Comparison of ENCODE assay signal across 1 cellular context in the genomic region with DNA sequence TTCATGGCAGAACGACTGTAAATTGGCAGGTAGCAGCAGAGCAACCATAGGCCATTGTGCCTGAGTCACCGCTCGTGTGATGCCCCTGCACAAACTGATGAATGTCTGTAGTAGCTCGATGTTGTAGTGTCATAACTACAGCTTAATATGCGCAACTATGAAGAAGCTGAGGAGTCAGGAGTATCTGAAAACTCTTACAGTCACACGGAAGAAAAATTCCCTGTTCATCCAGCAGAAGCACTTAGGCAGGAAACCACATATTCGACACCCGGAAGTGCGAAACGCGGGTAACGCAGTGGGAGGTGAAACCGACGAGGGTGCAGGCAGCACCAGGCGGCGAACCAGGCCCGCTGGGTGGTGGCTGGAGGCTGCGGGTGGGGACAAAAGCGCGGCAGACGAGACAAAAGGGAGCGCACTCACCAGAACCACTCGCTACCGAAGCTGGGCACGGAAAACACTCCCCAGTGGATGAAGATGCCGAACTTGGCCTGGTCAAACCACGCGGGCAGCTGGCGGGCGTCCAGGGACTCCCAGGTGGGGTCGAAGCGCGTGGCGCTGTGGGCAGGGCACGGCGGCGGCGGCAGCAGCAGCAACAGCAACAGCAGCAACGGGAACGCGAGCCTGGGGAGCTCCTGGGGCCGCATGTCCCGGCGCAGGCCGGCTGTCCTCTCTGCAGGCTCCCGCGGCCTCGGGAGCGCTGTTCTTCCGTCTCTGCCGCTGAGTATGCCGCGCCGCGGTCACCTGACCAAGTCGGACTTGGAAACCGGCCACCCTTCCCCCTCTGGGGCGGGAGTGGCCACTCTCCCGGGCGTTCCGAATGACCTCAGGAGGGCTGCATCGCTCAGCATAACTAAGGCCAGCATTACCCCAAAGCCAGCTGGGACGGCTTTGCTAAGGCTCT.
A peak's percentile ranks its signal among the peaks of the same experiment; 100 is the strongest.
TF ChIP-seq lines count a peak whose summit lies in the region.

A gene with protein sequence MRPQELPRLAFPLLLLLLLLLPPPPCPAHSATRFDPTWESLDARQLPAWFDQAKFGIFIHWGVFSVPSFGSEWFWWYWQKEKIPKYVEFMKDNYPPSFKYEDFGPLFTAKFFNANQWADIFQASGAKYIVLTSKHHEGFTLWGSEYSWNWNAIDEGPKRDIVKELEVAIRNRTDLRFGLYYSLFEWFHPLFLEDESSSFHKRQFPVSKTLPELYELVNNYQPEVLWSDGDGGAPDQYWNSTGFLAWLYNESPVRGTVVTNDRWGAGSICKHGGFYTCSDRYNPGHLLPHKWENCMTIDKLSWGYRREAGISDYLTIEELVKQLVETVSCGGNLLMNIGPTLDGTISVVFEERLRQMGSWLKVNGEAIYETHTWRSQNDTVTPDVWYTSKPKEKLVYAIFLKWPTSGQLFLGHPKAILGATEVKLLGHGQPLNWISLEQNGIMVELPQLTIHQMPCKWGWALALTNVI (minus strand): TSS at position 730 of the 901 bp plus-strand sequence. CDS start 86 bp downstream, at position 644.

TF ChIP-seq in HepG2, 621 proteins besides CTCF, POLR2A, EP300 and RAD21 (continued from another document and continues in another):
- TF ChIP-seq, protein P1, sequence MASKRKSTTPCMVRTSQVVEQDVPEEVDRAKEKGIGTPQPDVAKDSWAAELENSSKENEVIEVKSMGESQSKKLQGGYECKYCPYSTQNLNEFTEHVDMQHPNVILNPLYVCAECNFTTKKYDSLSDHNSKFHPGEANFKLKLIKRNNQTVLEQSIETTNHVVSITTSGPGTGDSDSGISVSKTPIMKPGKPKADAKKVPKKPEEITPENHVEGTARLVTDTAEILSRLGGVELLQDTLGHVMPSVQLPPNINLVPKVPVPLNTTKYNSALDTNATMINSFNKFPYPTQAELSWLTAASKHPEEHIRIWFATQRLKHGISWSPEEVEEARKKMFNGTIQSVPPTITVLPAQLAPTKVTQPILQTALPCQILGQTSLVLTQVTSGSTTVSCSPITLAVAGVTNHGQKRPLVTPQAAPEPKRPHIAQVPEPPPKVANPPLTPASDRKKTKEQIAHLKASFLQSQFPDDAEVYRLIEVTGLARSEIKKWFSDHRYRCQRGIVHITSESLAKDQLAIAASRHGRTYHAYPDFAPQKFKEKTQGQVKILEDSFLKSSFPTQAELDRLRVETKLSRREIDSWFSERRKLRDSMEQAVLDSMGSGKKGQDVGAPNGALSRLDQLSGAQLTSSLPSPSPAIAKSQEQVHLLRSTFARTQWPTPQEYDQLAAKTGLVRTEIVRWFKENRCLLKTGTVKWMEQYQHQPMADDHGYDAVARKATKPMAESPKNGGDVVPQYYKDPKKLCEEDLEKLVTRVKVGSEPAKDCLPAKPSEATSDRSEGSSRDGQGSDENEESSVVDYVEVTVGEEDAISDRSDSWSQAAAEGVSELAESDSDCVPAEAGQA (IDR thresholded peaks at IDR 0.05; ENCODE audit: low read depth), result peak; percentile 56
- TF ChIP-seq, protein P1 (CRISPR knock-in tag; IDR thresholded peaks at IDR 0.05; ENCODE audit: borderline replicate concordance), result peak; percentile 91; the same call in 1 of the 2 replicates
- TF ChIP-seq ZNF33B (CRISPR knock-in tag; IDR thresholded peaks at IDR 0.05), result peak; percentile 92; the same call in 1 of the 2 replicates
- TF ChIP-seq NFE2 (CRISPR knock-in tag; IDR thresholded peaks at IDR 0.05), result peak; percentile 42; the same call in 1 of the 2 replicates
- no peak; the same call in 1 of the 2 replicates for TF ChIP-seq ZNF660 (CRISPR knock-in tag; IDR thresholded peaks at IDR 0.05; ENCODE audit: borderline replicate concordance, low read depth)
- no peak for TF ChIP-seq ZNF513 (CRISPR knock-in tag; conservative IDR thresholded peaks at IDR 0.05)
- TF ChIP-seq SIX4 (CRISPR knock-in tag; IDR thresholded peaks at IDR 0.05), result no peak; the same call in 1 of the 2 replicates
- TF ChIP-seq ZNF605 (CRISPR knock-in tag; IDR thresholded peaks at IDR 0.05), result peak; percentile 92
- TF ChIP-seq ZNF878 (CRISPR knock-in tag; IDR thresholded peaks at IDR 0.05), result peak; percentile 85; the same call in 1 of the 2 replicates
- peak; percentile 84 for TF ChIP-seq KLF9 (CRISPR knock-in tag; IDR thresholded peaks at IDR 0.05; ENCODE audit: low read depth)
- TF ChIP-seq ZNF564 (CRISPR knock-in tag; IDR thresholded peaks at IDR 0.05), result peak; percentile 97
- TF ChIP-seq BRCA1 (CRISPR knock-in tag; IDR thresholded peaks at IDR 0.05), result peak; percentile 94; the same call in 1 of the 2 replicates
- peak; percentile 55; the same call in 1 of the 2 replicates for TF ChIP-seq MTF1 (CRISPR knock-in tag; IDR thresholded peaks at IDR 0.05)
- no peak; the same call in 1 of the 2 replicates for TF ChIP-seq GPN1 (CRISPR knock-in tag; IDR thresholded peaks at IDR 0.05; ENCODE audit: borderline replicate concordance)
- 0 out of 2 replicates have a peak, but pooled peaks have one; percentile 13 for TF ChIP-seq TRIM24 (CRISPR knock-in tag; IDR thresholded peaks at IDR 0.05)
- no peak for TF ChIP-seq TEF (CRISPR knock-in tag; IDR thresholded peaks at IDR 0.05)
- TF ChIP-seq, protein P2, sequence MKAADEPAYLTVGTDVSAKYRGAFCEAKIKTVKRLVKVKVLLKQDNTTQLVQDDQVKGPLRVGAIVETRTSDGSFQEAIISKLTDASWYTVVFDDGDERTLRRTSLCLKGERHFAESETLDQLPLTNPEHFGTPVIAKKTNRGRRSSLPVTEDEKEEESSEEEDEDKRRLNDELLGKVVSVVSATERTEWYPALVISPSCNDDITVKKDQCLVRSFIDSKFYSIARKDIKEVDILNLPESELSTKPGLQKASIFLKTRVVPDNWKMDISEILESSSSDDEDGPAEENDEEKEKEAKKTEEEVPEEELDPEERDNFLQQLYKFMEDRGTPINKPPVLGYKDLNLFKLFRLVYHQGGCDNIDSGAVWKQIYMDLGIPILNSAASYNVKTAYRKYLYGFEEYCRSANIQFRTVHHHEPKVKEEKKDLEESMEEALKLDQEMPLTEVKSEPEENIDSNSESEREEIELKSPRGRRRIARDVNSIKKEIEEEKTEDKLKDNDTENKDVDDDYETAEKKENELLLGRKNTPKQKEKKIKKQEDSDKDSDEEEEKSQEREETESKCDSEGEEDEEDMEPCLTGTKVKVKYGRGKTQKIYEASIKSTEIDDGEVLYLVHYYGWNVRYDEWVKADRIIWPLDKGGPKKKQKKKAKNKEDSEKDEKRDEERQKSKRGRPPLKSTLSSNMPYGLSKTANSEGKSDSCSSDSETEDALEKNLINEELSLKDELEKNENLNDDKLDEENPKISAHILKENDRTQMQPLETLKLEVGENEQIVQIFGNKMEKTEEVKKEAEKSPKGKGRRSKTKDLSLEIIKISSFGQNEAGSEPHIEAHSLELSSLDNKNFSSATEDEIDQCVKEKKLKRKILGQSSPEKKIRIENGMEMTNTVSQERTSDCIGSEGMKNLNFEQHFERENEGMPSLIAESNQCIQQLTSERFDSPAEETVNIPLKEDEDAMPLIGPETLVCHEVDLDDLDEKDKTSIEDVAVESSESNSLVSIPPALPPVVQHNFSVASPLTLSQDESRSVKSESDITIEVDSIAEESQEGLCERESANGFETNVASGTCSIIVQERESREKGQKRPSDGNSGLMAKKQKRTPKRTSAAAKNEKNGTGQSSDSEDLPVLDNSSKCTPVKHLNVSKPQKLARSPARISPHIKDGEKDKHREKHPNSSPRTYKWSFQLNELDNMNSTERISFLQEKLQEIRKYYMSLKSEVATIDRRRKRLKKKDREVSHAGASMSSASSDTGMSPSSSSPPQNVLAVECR (CRISPR knock-in tag; IDR thresholded peaks at IDR 0.05; ENCODE audit: borderline replicate concordance), result peak; percentile 96
- TF ChIP-seq, protein P3, sequence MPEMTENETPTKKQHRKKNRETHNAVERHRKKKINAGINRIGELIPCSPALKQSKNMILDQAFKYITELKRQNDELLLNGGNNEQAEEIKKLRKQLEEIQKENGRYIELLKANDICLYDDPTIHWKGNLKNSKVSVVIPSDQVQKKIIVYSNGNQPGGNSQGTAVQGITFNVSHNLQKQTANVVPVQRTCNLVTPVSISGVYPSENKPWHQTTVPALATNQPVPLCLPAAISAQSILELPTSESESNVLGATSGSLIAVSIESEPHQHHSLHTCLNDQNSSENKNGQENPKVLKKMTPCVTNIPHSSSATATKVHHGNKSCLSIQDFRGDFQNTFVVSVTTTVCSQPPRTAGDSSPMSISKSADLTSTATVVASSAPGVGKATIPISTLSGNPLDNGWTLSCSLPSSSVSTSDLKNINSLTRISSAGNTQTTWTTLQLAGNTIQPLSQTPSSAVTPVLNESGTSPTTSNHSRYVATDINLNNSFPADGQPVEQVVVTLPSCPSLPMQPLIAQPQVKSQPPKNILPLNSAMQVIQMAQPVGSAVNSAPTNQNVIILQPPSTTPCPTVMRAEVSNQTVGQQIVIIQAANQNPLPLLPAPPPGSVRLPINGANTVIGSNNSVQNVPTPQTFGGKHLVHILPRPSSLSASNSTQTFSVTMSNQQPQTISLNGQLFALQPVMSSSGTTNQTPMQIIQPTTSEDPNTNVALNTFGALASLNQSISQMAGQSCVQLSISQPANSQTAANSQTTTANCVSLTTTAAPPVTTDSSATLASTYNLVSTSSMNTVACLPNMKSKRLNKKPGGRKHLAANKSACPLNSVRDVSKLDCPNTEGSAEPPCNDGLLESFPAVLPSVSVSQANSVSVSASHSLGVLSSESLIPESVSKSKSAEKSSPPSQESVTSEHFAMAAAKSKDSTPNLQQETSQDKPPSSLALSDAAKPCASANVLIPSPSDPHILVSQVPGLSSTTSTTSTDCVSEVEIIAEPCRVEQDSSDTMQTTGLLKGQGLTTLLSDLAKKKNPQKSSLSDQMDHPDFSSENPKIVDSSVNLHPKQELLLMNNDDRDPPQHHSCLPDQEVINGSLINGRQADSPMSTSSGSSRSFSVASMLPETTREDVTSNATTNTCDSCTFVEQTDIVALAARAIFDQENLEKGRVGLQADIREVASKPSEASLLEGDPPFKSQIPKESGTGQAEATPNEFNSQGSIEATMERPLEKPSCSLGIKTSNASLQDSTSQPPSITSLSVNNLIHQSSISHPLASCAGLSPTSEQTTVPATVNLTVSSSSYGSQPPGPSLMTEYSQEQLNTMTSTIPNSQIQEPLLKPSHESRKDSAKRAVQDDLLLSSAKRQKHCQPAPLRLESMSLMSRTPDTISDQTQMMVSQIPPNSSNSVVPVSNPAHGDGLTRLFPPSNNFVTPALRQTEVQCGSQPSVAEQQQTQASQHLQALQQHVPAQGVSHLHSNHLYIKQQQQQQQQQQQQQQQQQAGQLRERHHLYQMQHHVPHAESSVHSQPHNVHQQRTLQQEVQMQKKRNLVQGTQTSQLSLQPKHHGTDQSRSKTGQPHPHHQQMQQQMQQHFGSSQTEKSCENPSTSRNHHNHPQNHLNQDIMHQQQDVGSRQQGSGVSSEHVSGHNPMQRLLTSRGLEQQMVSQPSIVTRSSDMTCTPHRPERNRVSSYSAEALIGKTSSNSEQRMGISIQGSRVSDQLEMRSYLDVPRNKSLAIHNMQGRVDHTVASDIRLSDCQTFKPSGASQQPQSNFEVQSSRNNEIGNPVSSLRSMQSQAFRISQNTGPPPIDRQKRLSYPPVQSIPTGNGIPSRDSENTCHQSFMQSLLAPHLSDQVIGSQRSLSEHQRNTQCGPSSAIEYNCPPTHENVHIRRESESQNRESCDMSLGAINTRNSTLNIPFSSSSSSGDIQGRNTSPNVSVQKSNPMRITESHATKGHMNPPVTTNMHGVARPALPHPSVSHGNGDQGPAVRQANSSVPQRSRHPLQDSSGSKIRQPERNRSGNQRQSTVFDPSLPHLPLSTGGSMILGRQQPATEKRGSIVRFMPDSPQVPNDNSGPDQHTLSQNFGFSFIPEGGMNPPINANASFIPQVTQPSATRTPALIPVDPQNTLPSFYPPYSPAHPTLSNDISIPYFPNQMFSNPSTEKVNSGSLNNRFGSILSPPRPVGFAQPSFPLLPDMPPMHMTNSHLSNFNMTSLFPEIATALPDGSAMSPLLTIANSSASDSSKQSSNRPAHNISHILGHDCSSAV (CRISPR knock-in tag; IDR thresholded peaks at IDR 0.05; ENCODE audit: borderline replicate concordance), result peak; percentile 49; the same call in 1 of the 2 replicates
- TF ChIP-seq MBNL3 (CRISPR knock-in tag; conservative IDR thresholded peaks at IDR 0.05), result no peak
- TF ChIP-seq ZNF503 (CRISPR knock-in tag; IDR thresholded peaks at IDR 0.05), result peak; percentile 86
- TF ChIP-seq REL (CRISPR knock-in tag; conservative IDR thresholded peaks at IDR 0.05), result peak; percentile 64; the same call in 1 of the 2 replicates
